1 cellular context compared by ENCODE assay signal in the genomic region with DNA sequence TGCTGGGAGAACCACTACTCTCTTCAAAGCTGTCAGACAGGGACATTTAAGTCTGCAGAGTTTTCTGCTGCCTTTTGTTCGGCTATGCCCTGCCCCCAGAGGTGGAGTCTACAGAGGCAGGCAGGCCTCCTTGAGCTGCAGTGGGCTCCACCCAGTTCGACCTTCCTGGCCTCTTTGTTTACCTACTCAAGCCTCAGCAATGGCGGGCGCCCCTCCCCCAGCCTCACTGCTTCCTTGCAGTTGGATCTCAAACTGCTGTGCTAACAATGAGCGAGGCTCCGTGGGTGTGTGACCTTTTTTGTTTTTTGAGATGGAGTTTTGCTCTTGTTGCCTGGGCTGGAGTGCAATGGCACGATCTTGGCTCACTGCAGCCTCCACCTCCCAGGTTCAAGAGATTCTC.
TF ChIP-seq lines count a peak whose summit lies in the region.

No MANE protein-coding gene starts in this region.

TF ChIP-seq in HepG2, 621 proteins besides CTCF, POLR2A, EP300 and RAD21 (continued from another document):
- TF ChIP-seq ZNF281 (CRISPR knock-in tag; IDR thresholded peaks at IDR 0.05; ENCODE audit: borderline replicate concordance) (peak; percentile 78), ARID5B (CRISPR knock-in tag; IDR thresholded peaks at IDR 0.05) (0 out of 2 replicates have a peak, but pooled peaks have one; percentile 13), ZMYM4 (CRISPR knock-in tag; IDR thresholded peaks at IDR 0.05) (peak; percentile 39; the same call in 1 of the 2 replicates)
